In the genomic region with DNA sequence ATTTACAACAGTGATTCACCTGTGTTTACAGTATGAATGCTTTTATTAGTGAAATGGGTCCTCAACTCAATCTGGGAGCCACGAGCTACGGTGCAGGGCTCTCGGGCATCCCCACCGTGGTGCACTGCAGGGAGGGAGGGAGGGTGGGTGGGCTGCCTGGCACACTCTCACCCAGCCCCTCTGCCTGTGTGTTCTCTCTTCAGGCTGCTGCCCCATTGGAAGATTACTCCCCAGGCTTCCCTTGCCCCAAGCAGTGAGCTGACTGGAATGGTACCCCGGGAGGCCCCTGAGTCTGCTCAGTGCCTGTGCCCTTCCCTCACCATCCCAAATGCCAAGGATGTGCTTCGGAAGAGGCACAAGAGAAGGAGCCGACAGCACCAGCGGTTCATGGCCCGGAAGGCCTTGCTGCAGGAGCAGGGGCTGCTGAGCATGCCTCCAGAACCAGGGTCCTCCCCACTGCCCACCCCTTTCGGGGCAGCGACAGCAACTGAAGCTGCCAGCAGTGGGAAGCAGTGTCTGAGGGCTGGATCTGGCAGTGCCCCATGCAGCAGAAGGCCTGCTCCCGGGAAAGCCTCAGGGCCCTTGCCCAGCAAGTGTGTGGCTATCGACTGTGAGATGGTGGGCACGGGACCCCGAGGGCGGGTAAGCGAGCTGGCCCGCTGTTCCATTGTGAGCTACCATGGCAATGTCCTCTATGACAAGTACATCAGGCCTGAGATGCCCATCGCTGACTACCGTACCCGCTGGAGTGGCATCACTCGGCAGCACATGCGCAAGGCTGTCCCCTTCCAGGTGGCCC, we compare ENCODE assay signal across 13 cellular contexts. TPM values are rescaled to one million over a fixed set of nuclear protein-coding genes. Genes with fewer than 3 reads are reported as not detected.
DNase-seq lines count a peak whose midpoint lies in the region; ATAC-seq and TF ChIP-seq lines count a peak whose summit lies in the region.
"Had no signal": no experiment of that assay in that cellular context is flagged by ENCODE, and none has a peak within 500 bp of the region (broad histone marks: within the 10 kb centered on the region; RNA-seq: fewer than 3 reads in every experiment).

No MANE protein-coding gene starts in this region.

- no peak for ATAC-seq in SK-N-SH treated with all-trans-retinoic acid at 6 μM for 48 hours

- intact Hi-C loops in activated naive CD4-positive, alpha-beta T cell treated with anti-CD3 and anti-CD28 coated beads for 36 hours (cut with micrococcal nuclease) = loop anchor here (10.0 kb wide), 1 partner anchor 1379 kb away; the partner anchor contains the start of gene ZNF710
- intact Hi-C loops in esophagus squamous epithelium (cut with DNase I) = no loop called here

- no peaks in the 10 kb centered on the region for H3K9me3 Mint-ChIP-seq in activated naive CD4-positive, alpha-beta T cell treated with anti-CD3 and anti-CD28 coated beads for 36 hours
- H3K9me3 Mint-ChIP-seq in type B pancreatic cell (no peaks in the 10 kb centered on the region), endothelial cell (ENCODE audit: unreplicated experiment) (no peaks in the 10 kb centered on the region)
- H3K9me3 Mint-ChIP-seq: dendritic cell treated with granulocyte-macrophage colony-stimulating factor and Interleukin-4, amounts not matched to agents 40 ng/mL and 50 ng/mL, for 4 days had no signal

- H3K4me1 Mint-ChIP-seq in activated naive CD4-positive, alpha-beta T cell treated with anti-CD3 and anti-CD28 coated beads for 36 hours (ENCODE audit: low read depth) = peaks cover 79% of the 10 kb centered on the region
- peaks cover 33% of the 10 kb centered on the region for H3K4me1 Mint-ChIP-seq in type B pancreatic cell (ENCODE audit: unreplicated experiment)
- H3K4me1 Mint-ChIP-seq in endothelial cell (ENCODE audit: unreplicated experiment) = peaks cover 39% of the 10 kb centered on the region

- POLR2A ChIA-PET in RWPE1 (lab: Yijun Ruan, JAX; ENCODE audit: low non-redundant PET) = no interaction called here

- H3K4me1 ChIP-seq in esophagus squamous epithelium = peaks cover 31 to 86% (median 36%) of the 10 kb centered on the region in 3 donors

- TF ChIP-seq CTCF in RWPE1 (conservative IDR thresholded peaks at IDR 0.05; ENCODE audit: low read depth) = no peak
- TF ChIP-seq CTCF in esophagus squamous epithelium (IDR thresholded peaks at IDR 0.05) = no peak
- TF ChIP-seq CTCF in type B pancreatic cell (conservative IDR thresholded peaks at IDR 0.05) = no peak
- no peak for TF ChIP-seq CTCF in endothelial cell (IDR thresholded peaks at IDR 0.05; ENCODE audit: unreplicated experiment)

- no peaks in the 10 kb centered on the region for H3K9me3 ChIP-seq in esophagus squamous epithelium
- H3K9me3 ChIP-seq: ascending aorta, ovary had no signal

- no peak for TF ChIP-seq POLR2A in esophagus squamous epithelium (IDR thresholded peaks at IDR 0.05)

- H3K27me3 Mint-ChIP-seq in activated naive CD4-positive, alpha-beta T cell treated with anti-CD3 and anti-CD28 coated beads for 36 hours (ENCODE audit: low read depth) = no peaks in the 10 kb centered on the region
- H3K27me3 Mint-ChIP-seq in type B pancreatic cell = no peaks in the 10 kb centered on the region
- peaks cover 9% of the 10 kb centered on the region for H3K27me3 Mint-ChIP-seq in endothelial cell (ENCODE audit: unreplicated experiment)
- H3K27me3 Mint-ChIP-seq: dendritic cell treated with granulocyte-macrophage colony-stimulating factor and Interleukin-4, amounts not matched to agents 40 ng/mL and 50 ng/mL, for 4 days had no signal

- no peak overlapping the region for H3K4me3 Mint-ChIP-seq in activated naive CD4-positive, alpha-beta T cell treated with anti-CD3 and anti-CD28 coated beads for 36 hours
- H3K4me3 Mint-ChIP-seq in type B pancreatic cell (no peak overlapping the region), endothelial cell (ENCODE audit: unreplicated experiment) (no peak overlapping the region)
- H3K4me3 Mint-ChIP-seq: dendritic cell treated with granulocyte-macrophage colony-stimulating factor and Interleukin-4, amounts not matched to agents 40 ng/mL and 50 ng/mL, for 4 days had no signal

- CTCF ChIA-PET in activated naive CD4-positive, alpha-beta T cell treated with anti-CD3 and anti-CD28 coated beads for 36 hours (lab: Charles Lee) = interaction anchor here (1.6 to 2.7 kb wide), 2 partner anchors 12 to 38 kb away, joined by 7 to 10 read pairs; partner anchors contain the start of gene ISG20
- CTCF ChIA-PET in RWPE1 (lab: Yijun Ruan, JAX) = no interaction called here

- H3K27me3 ChIP-seq in esophagus squamous epithelium = no peaks in the 10 kb centered on the region
- H3K27me3 ChIP-seq: ascending aorta, ovary had no signal

- peak overlapping the region; percentile 37 for H3K27ac ChIP-seq in RWPE1
- peak overlapping the region; percentile 31 to 95 (median 44) for H3K27ac ChIP-seq in esophagus squamous epithelium
- H3K27ac ChIP-seq: ascending aorta, ovary had no signal

- DNase-seq in activated naive CD4-positive, alpha-beta T cell treated with anti-CD3 and anti-CD28 coated beads for 36 hours = no peak
- no peak for DNase-seq in activated naive CD4-positive, alpha-beta T cell treated with Interleukin-2 at 50 U/mL for 16 hours
- DNase-seq in RWPE1 (ENCODE audit: low spot score) (no peak), esophagus squamous epithelium (lab: John Stamatoyannopoulos, UW) (no peak), type B pancreatic cell (ENCODE audit: extremely low spot score, unreplicated experiment) (no peak), endothelial cell (ENCODE audit: low spot score) (no peak)
- no peak for DNase-seq in activated effector memory CD4-positive, alpha-beta T cell treated with Interleukin-2 at 50 U/mL for 16 hours
- DNase-seq: DMS79; ovary; stimulated activated CD4-positive, alpha-beta T cell treated with anti-CD3 and anti-CD28 coated beads, Interleukin-12 subunit alpha, Interleukin-12 subunit beta, amount 100 ng/mL, for 4 hours had no signal

- peak overlapping the region; percentile 85 for H3K27ac Mint-ChIP-seq in activated naive CD4-positive, alpha-beta T cell treated with anti-CD3 and anti-CD28 coated beads for 36 hours
- H3K27ac Mint-ChIP-seq in type B pancreatic cell (peak overlapping the region; percentile 23), endothelial cell (ENCODE audit: unreplicated experiment) (no peak overlapping the region)
- H3K27ac Mint-ChIP-seq: dendritic cell treated with granulocyte-macrophage colony-stimulating factor and Interleukin-4, amounts not matched to agents 40 ng/mL and 50 ng/mL, for 4 days had no signal

- H3K36me3 Mint-ChIP-seq in activated naive CD4-positive, alpha-beta T cell treated with anti-CD3 and anti-CD28 coated beads for 36 hours (ENCODE audit: low read depth) = peaks cover 88% of the 10 kb centered on the region
- H3K36me3 Mint-ChIP-seq in type B pancreatic cell = peaks cover 20% of the 10 kb centered on the region
- peaks cover 20% of the 10 kb centered on the region for H3K36me3 Mint-ChIP-seq in endothelial cell (ENCODE audit: low read depth, unreplicated experiment)

- H3K36me3 ChIP-seq in esophagus squamous epithelium = peaks cover 9 to 54% (median 20%) of the 10 kb centered on the region in 3 donors
- H3K36me3 ChIP-seq: ovary had no signal

- 89 to 93% methylated on average over 11 to 12 of the region's 23 CpGs for WGBS in esophagus squamous epithelium, 2 donors

- no peak overlapping the region for H3K4me3 ChIP-seq in esophagus squamous epithelium
- H3K4me3 ChIP-seq: ascending aorta, ovary had no signal

TF ChIP-seq in SK-N-SH treated with all-trans-retinoic acid at 6 μM for 48 hours, 23 proteins besides CTCF, POLR2A, EP300 and RAD21 (continues in another document):
- TF ChIP-seq ZFP3 (CRISPR knock-in tag; IDR thresholded peaks at IDR 0.05) (no peak), BACH2 (CRISPR knock-in tag; IDR thresholded peaks at IDR 0.05; ENCODE audit: borderline replicate concordance) (no peak), ZNF8 (CRISPR knock-in tag; IDR thresholded peaks at IDR 0.05) (no peak), RARB (CRISPR knock-in tag; IDR thresholded peaks at IDR 0.05) (no peak), GLIS3 (CRISPR knock-in tag; IDR thresholded peaks at IDR 0.05) (no peak), TSHZ2 (CRISPR knock-in tag; IDR thresholded peaks at IDR 0.05) (no peak), ZNF565 (CRISPR knock-in tag; conservative IDR thresholded peaks at IDR 0.05; ENCODE audit: low read depth) (no peak), PPARA (CRISPR knock-in tag; IDR thresholded peaks at IDR 0.05; ENCODE audit: borderline replicate concordance) (no peak), ARNTL (CRISPR knock-in tag; IDR thresholded peaks at IDR 0.05; ENCODE audit: borderline replicate concordance, low read depth) (no peak)

RNA-seq across cellular contexts. Expression of gene AEN, which starts 5.0 kb away (rescaled TPM):
- 10 to 100 TPM; 85.2 to 87.2 TPM for total RNA-seq in activated naive CD4-positive, alpha-beta T cell treated with anti-CD3 and anti-CD28 coated beads for 36 hours
- 10 to 100 TPM; 13.4 to 31.4 (median 18.1) TPM for total RNA-seq in esophagus squamous epithelium
- 48.9 and 62.9 TPM in 2 replicates for total RNA-seq in type B pancreatic cell (ENCODE audit: low replicate concordance)
- 31.5 TPM for total RNA-seq in endothelial cell (ENCODE audit: unreplicated experiment)

RNA-seq across cellular contexts. Expression of gene ISG20, which starts 12.7 kb away (rescaled TPM):
- 10 to 100 TPM; 51.2 to 56.5 TPM for total RNA-seq in activated naive CD4-positive, alpha-beta T cell treated with anti-CD3 and anti-CD28 coated beads for 36 hours
- total RNA-seq in esophagus squamous epithelium (10 to 100 TPM; 14.0 to 24.1 (median 19.7) TPM), type B pancreatic cell (ENCODE audit: low replicate concordance) (4.9 and 7.9 TPM in 2 replicates), endothelial cell (ENCODE audit: unreplicated experiment) (6.6 TPM)
